Comparison of ENCODE assay signal across 7 cellular contexts in genomic region chrX:102125436-102125835, GRCh38. TPM values are rescaled to one million over a fixed set of nuclear protein-coding genes. Genes with fewer than 3 reads are reported as not detected.
DNase-seq lines count a peak whose midpoint lies in the region; ATAC-seq and TF ChIP-seq lines count a peak whose summit lies in the region.
"Not testable (repeated sequence)": the region's sequence is repeated elsewhere in the genome, so short reads cannot be mapped to it uniquely, and the experiment has no call there.

Gene TCEAL2, plus strand, starts transcription at chrX:102125679. Its CDS starts 1,152 bp downstream, at chrX:102126831.

- H3K9me1 ChIP-seq in IMR-90 (ENCODE audit: insufficient read depth, low read length): not testable (repeated sequence)

- not testable (repeated sequence) for H3K9me3 Mint-ChIP-seq in activated T-cell treated with anti-CD3 and anti-CD28 coated beads, Interleukin-2, amount 50 U/mL, for 72 hours; neural progenitor cell

- no CpG with 5 or more reads among the region's 38 CpGs for WGBS in IMR-90 (ENCODE audit: extremely low coverage in 2 of 2, insufficient read length in 1 of 2), 2 experiments

- TF ChIP-seq POLR2A in IMR-90 (IDR thresholded peaks at IDR 0.05; ENCODE audit: low read depth, low read length): not testable (repeated sequence)

- TF ChIP-seq RAD21 in IMR-90 (IDR thresholded peaks at IDR 0.05; ENCODE audit: low read length): not testable (repeated sequence)

- intact Hi-C loops in IMR-90 (cut with micrococcal nuclease): not testable (repeated sequence)

- in situ Hi-C loops in IMR-90 (cut with MboI; ENCODE audit: low sequenced_read_pairs): not testable (repeated sequence)

- not testable (repeated sequence) for H3K14ac ChIP-seq in IMR-90 (replicated peaks; ENCODE audit: low read depth, low read length)

- not testable (repeated sequence) for H2BK20ac ChIP-seq in IMR-90 (ENCODE audit: low read depth, low read length)

- H4K5ac ChIP-seq in IMR-90 (ENCODE audit: low read depth, low read length): not testable (repeated sequence)

- H3K4me2 ChIP-seq in IMR-90 (ENCODE audit: low read depth, low read length): not testable (repeated sequence)
- peak within 1 kb of the TSS; percentile 77 for H3K4me2 ChIP-seq in neural progenitor cell

- H3K79me1 ChIP-seq in IMR-90 (ENCODE audit: low read depth in 1 of 2, low read length in 2 of 2): not testable (repeated sequence)

- H2BK120ac ChIP-seq in IMR-90 (ENCODE audit: low read depth, low read length): not testable (repeated sequence)

- not testable (repeated sequence) for DNase-seq in IMR-90
- DNase-seq in NCI-H774 (lab: John Stamatoyannopoulos, UW): peak; percentile 2
- peak; percentile 1 to 12 for DNase-seq in activated T-cell treated with anti-CD3 and anti-CD28 coated beads, Interleukin-2, amount 50 U/mL, for 72 hours
- DNase-seq in neural progenitor cell (ENCODE audit: low spot score): peak; percentile 42
- peak; percentile 7 for DNase-seq in stimulated activated CD8-positive, alpha-beta memory T cell treated with anti-CD3 and anti-CD28 coated beads, Interleukin-12 subunit alpha, Interleukin-12 subunit beta, amount 100 ng/mL, for 4 hours (ENCODE audit: low read depth)

- not testable (repeated sequence) for H3K9me3 ChIP-seq in IMR-90 (ENCODE audit: control insufficient read depth, insufficient read depth, low read length); iPS-15b (ENCODE audit: control insufficient read depth, insufficient read depth, low read length); neural progenitor cell (ENCODE audit: low read depth)

- not testable (repeated sequence) for H2BK15ac ChIP-seq in IMR-90 (ENCODE audit: low read depth, low read length)

- H2AK9ac ChIP-seq in IMR-90 (replicated peaks; ENCODE audit: low read depth, low read length, poor library complexity): not testable (repeated sequence)

- H4K91ac ChIP-seq in IMR-90 (ENCODE audit: insufficient read depth, low read depth, low read length): not testable (repeated sequence)

- not testable (repeated sequence) for H3K4me1 ChIP-seq in IMR-90 (ENCODE audit: control insufficient read depth, insufficient read depth, low read length); iPS-15b (ENCODE audit: control insufficient read depth, insufficient read depth, low read length); neural progenitor cell

- CTCF ChIA-PET in IMR-90 (lab: Yijun Ruan, JAX): not testable (repeated sequence)

- H3K79me2 ChIP-seq in neural progenitor cell (ENCODE audit: low read depth): not testable (repeated sequence)

- ATAC-seq in IMR-90 (ENCODE audit: low read depth): not testable (repeated sequence)
- peak; percentile 41 to 54 for ATAC-seq in activated T-cell treated with anti-CD3 and anti-CD28 coated beads, Interleukin-2, amount 50 U/mL, for 72 hours (replicated peaks in 1 of 2)

- not testable (repeated sequence) for H3K27me3 ChIP-seq in IMR-90 (ENCODE audit: control insufficient read depth, insufficient read depth, low read length)
- H3K27me3 ChIP-seq in iPS-15b (ENCODE audit: control insufficient read depth, insufficient read depth, low read length) (peaks cover 27% of the 10 kb centered on the region), neural progenitor cell (peaks cover 21% of the 10 kb centered on the region)

- H3K9ac ChIP-seq in IMR-90 (ENCODE audit: low read depth, low read length); iPS-15b (ENCODE audit: low read depth, low read length); neural progenitor cell: not testable (repeated sequence)

- dilution Hi-C loops in IMR-90 (cut with HindIII; ENCODE audit: low sequenced_read_pairs, unreplicated experiment): not testable (repeated sequence)

- peak within 1 kb of the TSS; percentile 82 for H3K27ac Mint-ChIP-seq in activated T-cell treated with anti-CD3 and anti-CD28 coated beads, Interleukin-2, amount 50 U/mL, for 72 hours
- H3K27ac Mint-ChIP-seq in neural progenitor cell: not testable (repeated sequence)

- not testable (repeated sequence) for H3K56ac ChIP-seq in IMR-90 (ENCODE audit: extremely low read depth, insufficient read depth, low read length)

- H3K4me1 Mint-ChIP-seq in activated T-cell treated with anti-CD3 and anti-CD28 coated beads, Interleukin-2, amount 50 U/mL, for 72 hours (ENCODE audit: low read depth); neural progenitor cell: not testable (repeated sequence)

- not testable (repeated sequence) for H2AK5ac ChIP-seq in IMR-90 (ENCODE audit: low read depth, low read length)

- not testable (repeated sequence) for H3K4me3 ChIP-seq in IMR-90 (ENCODE audit: insufficient read depth, low read depth, low read length)
- H3K4me3 ChIP-seq in iPS-15b (ENCODE audit: low read depth, low read length) (peak within 1 kb of the TSS; percentile 63), neural progenitor cell (peak within 1 kb of the TSS; percentile 50)

- H3K18ac ChIP-seq in IMR-90 (ENCODE audit: low read depth, low read length): not testable (repeated sequence)

- H3K36me3 ChIP-seq in IMR-90 (ENCODE audit: control insufficient read depth, insufficient read depth, low read length); iPS-15b (ENCODE audit: control insufficient read depth, insufficient read depth, low read length); neural progenitor cell: not testable (repeated sequence)

- peak within 1 kb of the TSS; percentile 39 to 79 for H3K4me3 Mint-ChIP-seq in activated T-cell treated with anti-CD3 and anti-CD28 coated beads, Interleukin-2, amount 50 U/mL, for 72 hours
- peak within 1 kb of the TSS; percentile 82 for H3K4me3 Mint-ChIP-seq in neural progenitor cell

- not testable (repeated sequence) for H3K36me3 Mint-ChIP-seq in activated T-cell treated with anti-CD3 and anti-CD28 coated beads, Interleukin-2, amount 50 U/mL, for 72 hours (ENCODE audit: insufficient read depth in 2 of 2); neural progenitor cell

- peaks cover 61% of the 10 kb centered on the region for H3K27me3 Mint-ChIP-seq in activated T-cell treated with anti-CD3 and anti-CD28 coated beads, Interleukin-2, amount 50 U/mL, for 72 hours (ENCODE audit: low read depth)
- peaks cover 15% of the 10 kb centered on the region for H3K27me3 Mint-ChIP-seq in neural progenitor cell (ENCODE audit: insufficient read depth, low read depth)

- not testable (repeated sequence) for H3F3A ChIP-seq in neural progenitor cell (ENCODE audit: low read depth)

- H4K20me1 ChIP-seq in IMR-90 (ENCODE audit: insufficient read depth, low read length); neural progenitor cell (ENCODE audit: low read depth): not testable (repeated sequence)

- not testable (repeated sequence) for H2BK5ac ChIP-seq in IMR-90 (ENCODE audit: low read depth, low read length, poor library complexity, severe bottlenecking)

- H3K4ac ChIP-seq in IMR-90 (ENCODE audit: low read depth, low read length): not testable (repeated sequence)

- not testable (repeated sequence) for H3K27ac ChIP-seq in IMR-90 (ENCODE audit: insufficient read depth, low read length); neural progenitor cell
- H3K27ac ChIP-seq in cingulate gyrus (ENCODE audit: low read depth, low read length): peak within 1 kb of the TSS; percentile 47

- not testable (repeated sequence) for H3K23ac ChIP-seq in IMR-90 (ENCODE audit: low read depth, low read length)

- not testable (repeated sequence) for BruUV-seq in IMR-90 (replicated peaks; lab: Mats Ljungman, UMichigan)

- POLR2A ChIA-PET in IMR-90 (lab: Charles Lee; ENCODE audit: unreplicated experiment): not testable (repeated sequence)

- not testable (repeated sequence) for TF ChIP-seq CTCF in IMR-90 (conservative IDR thresholded peaks at IDR 0.05; ENCODE audit: low read depth, low read length); neural progenitor cell (IDR thresholded peaks at IDR 0.05)

- not testable (repeated sequence) for H4K8ac ChIP-seq in IMR-90 (ENCODE audit: low read depth in 2 of 2, low read length in 2 of 2)

- H2AFZ ChIP-seq in IMR-90 (replicated peaks; ENCODE audit: low read length, poor library complexity): not testable (repeated sequence)
- peak within 1 kb of the TSS; percentile 57 for H2AFZ ChIP-seq in neural progenitor cell (replicated peaks)

TF ChIP-seq in IMR-90, 13 proteins besides CTCF, POLR2A, EP300 and RAD21:
- peak; percentile 30; the same call in 1 of the 2 replicates for TF ChIP-seq USF2 (IDR thresholded peaks at IDR 0.05; ENCODE audit: low read depth, low read length)
TF ChIP-seq in IMR-90: peak in this region for 1; not testable (repeated sequence) for 12.

RNA-seq across cellular contexts. Expression of gene TCEAL2, which starts in this region (rescaled TPM):
- total RNA-seq in IMR-90 (2012; rRNA removed) (not detected in 2 replicates), neural progenitor cell (ENCODE audit: low replicate concordance) (12.9 and 19.8 TPM in 2 replicates)
- polyA plus RNA-seq in IMR-90 (2012; rRNA removed): not detected in 2 replicates
- polyA plus RNA-seq in IMR-90 (2012; cell fraction: cytosol; rRNA removed): not detected in 2 replicates
- not detected in 2 replicates for polyA plus RNA-seq in IMR-90 (2012; cell fraction: nucleus; rRNA removed; ENCODE audit: low replicate concordance)
- total RNA-seq in activated T-cell treated with anti-CD3 and anti-CD28 coated beads, Interleukin-2, amount 50 U/mL, for 72 hours: under 1 TPM in 1 of 2 donors, not detected in 1; 0.53 TPM

Comparison
In these comparisons a context has a peak if more than half of its experiments do, and no peak if none do; other contexts are left out.
1. Peak in DNase-seq and ATAC-seq in activated T-cell treated with anti-CD3 and anti-CD28 coated beads, Interleukin-2, amount 50 U/mL, for 72 hours; RNA of the gene not detected or under 1 TPM.